ENCODE assay signal across 15 cellular contexts in genomic region chr2:145563752-145564615, GRCh38.
DNase-seq lines count a peak whose midpoint lies in the region; ATAC-seq, FAIRE-seq and TF ChIP-seq lines count a peak whose summit lies in the region.
"Had no signal": no experiment of that assay in that cellular context is flagged by ENCODE, and none has a peak within 500 bp of the region (broad histone marks: within the 10 kb centered on the region; RNA-seq: fewer than 3 reads in every experiment).

No MANE protein-coding gene starts in this region.

- H3K36me3 Mint-ChIP-seq in mesothelial cell of epicardium: no peaks in the 10 kb centered on the region
- H3K36me3 Mint-ChIP-seq in activated CD8-positive, alpha-beta T cell treated with anti-CD3 and anti-CD28 coated beads for 36 hours (ENCODE audit: low read depth): no peaks in the 10 kb centered on the region
- no peaks in the 10 kb centered on the region for H3K36me3 Mint-ChIP-seq in activated T-helper 2 cell treated with anti-CD3 and anti-CD28 coated beads, Interferon-gamma antibody, Interleukin-2, Interleukin-4, amounts not matched to agents 10 μg/mL and 5 μg/mL and 100 μg/mL, durations not matched to agents 14 hours and 24 hours and 36 hours (ENCODE audit: low read depth)
- H3K36me3 Mint-ChIP-seq: naive B cell, T-cell had no signal

- H3K4me2 ChIP-seq in K562 (ENCODE audit: insufficient read depth, low read length): no peak overlapping the region

- DNase-seq in COR-L47 (lab: John Stamatoyannopoulos, UW): peak; percentile 23
- DNase-seq in NCI-H2029 (lab: John Stamatoyannopoulos, UW): peak; percentile 1
- DNase-seq in K562 (ENCODE audit: extremely low read depth in 1 of 4, low spot score in 3 of 4): no peak
- DNase-seq in mesothelial cell of epicardium (ENCODE audit: low spot score in 2 of 2, unreplicated experiment in 2 of 2): no peak
- no peak for DNase-seq in activated CD8-positive, alpha-beta T cell treated with anti-CD3 and anti-CD28 coated beads for 36 hours
- no peak for DNase-seq in activated T-helper 2 cell treated with anti-CD3 and anti-CD28 coated beads, Interferon-gamma antibody, Interleukin-2, Interleukin-4, amounts not matched to agents 10 μg/mL and 5 μg/mL and 100 μg/mL, durations not matched to agents 14 hours and 24 hours and 36 hours (ENCODE audit: low spot score)
- DNase-seq in dorsolateral prefrontal cortex: no peak
- DNase-seq in dedifferentiated amniotic fluid mesenchymal stem cell (ENCODE audit: extremely low spot score): no peak
- DNase-seq: effector CD8-positive, alpha-beta T cell; GM23248; KBM-7; naive B cell; NCI-H82; stimulated activated naive CD8-positive, alpha-beta T cell treated with anti-CD3 and anti-CD28 coated beads, Interleukin-15, Interleukin-2, amounts not matched to agents 100 U/mL and 50 U/mL, for 24 hours; T-cell had no signal

- peaks cover 0 to 5% of the 10 kb centered on the region in 2 experiments; a peak in 2 of 5 replicates for H3K4me1 ChIP-seq in K562 (replicated peaks in 1 of 2; ENCODE audit: control insufficient read depth in 2 of 2, insufficient read depth in 2 of 2, low read length in 2 of 2)

- no peak for TF ChIP-seq POLR2A in K562 (conservative IDR thresholded peaks at IDR 0.05)

- no peak overlapping the region for H3K4me3 Mint-ChIP-seq in mesothelial cell of epicardium
- H3K4me3 Mint-ChIP-seq in activated CD8-positive, alpha-beta T cell treated with anti-CD3 and anti-CD28 coated beads for 36 hours: no peak overlapping the region
- H3K4me3 Mint-ChIP-seq in activated T-helper 2 cell treated with anti-CD3 and anti-CD28 coated beads, Interferon-gamma antibody, Interleukin-2, Interleukin-4, amounts not matched to agents 10 μg/mL and 5 μg/mL and 100 μg/mL, durations not matched to agents 14 hours and 24 hours and 36 hours (ENCODE audit: low read depth): no peak overlapping the region
- H3K4me3 Mint-ChIP-seq: naive B cell, T-cell had no signal

- in situ Hi-C loops in K562 (cut with MboI): no loop called here

- 40% methylated on average over 7 of the region's 7 CpGs for WGBS in K562 (ENCODE audit: insufficient coverage, low coverage, missing lambda C conversion rate)

- H3K4me3 ChIP-seq in K562 (no peak overlapping the region), dorsolateral prefrontal cortex (no peak overlapping the region)
- H3K4me3 ChIP-seq: GM23248 had no signal

- H3K4me1 Mint-ChIP-seq in mesothelial cell of epicardium: peaks cover 28% of the 10 kb centered on the region
- no peaks in the 10 kb centered on the region for H3K4me1 Mint-ChIP-seq in activated CD8-positive, alpha-beta T cell treated with anti-CD3 and anti-CD28 coated beads for 36 hours (ENCODE audit: low read depth)
- no peaks in the 10 kb centered on the region for H3K4me1 Mint-ChIP-seq in activated T-helper 2 cell treated with anti-CD3 and anti-CD28 coated beads, Interferon-gamma antibody, Interleukin-2, Interleukin-4, amounts not matched to agents 10 μg/mL and 5 μg/mL and 100 μg/mL, durations not matched to agents 14 hours and 24 hours and 36 hours (ENCODE audit: low read depth)
- H3K4me1 Mint-ChIP-seq: T-cell had no signal

- 0 out of 2 replicates have a peak overlapping the region, but pooled peaks have one; percentile 23 for H2AFZ ChIP-seq in K562 (ENCODE audit: low read depth, low read length)
- H2AFZ ChIP-seq: GM23248 had no signal

- H3K27me3 ChIP-seq in K562 (ENCODE audit: control insufficient read depth in 2 of 2, insufficient read depth in 2 of 2, low read length in 2 of 2) (no peaks in the 10 kb centered on the region), dorsolateral prefrontal cortex (no peaks in the 10 kb centered on the region)

- TF ChIP-seq CTCF in K562 (IDR thresholded peaks at IDR 0.05 in 2 of 3, conservative IDR thresholded peaks at IDR 0.05 in 1 of 3; ENCODE audit: insufficient read depth in 2 of 3, low read depth in 1 of 3, low read length in 3 of 3) (no peak), mesothelial cell of epicardium (IDR thresholded peaks at IDR 0.05; ENCODE audit: unreplicated experiment) (no peak), dorsolateral prefrontal cortex (IDR thresholded peaks at IDR 0.05 in 54 of 56, conservative IDR thresholded peaks at IDR 0.05 in 2 of 56; ENCODE audit: low read depth in 1 of 56, partially characterized antibody in 56 of 56) (no peak)
- no peak for TF ChIP-seq CTCF in activated CD8-positive, alpha-beta T cell treated with anti-CD3 and anti-CD28 coated beads for 36 hours (IDR thresholded peaks at IDR 0.05)

- no peak overlapping the region for H3K27ac ChIP-seq in K562 (ENCODE audit: extremely low read depth, low read depth, low read length)
- no peak overlapping the region for H3K27ac ChIP-seq in dorsolateral prefrontal cortex
- H3K27ac ChIP-seq: GM23248 had no signal

- no peak overlapping the region for H3K9ac ChIP-seq in K562 (ENCODE audit: insufficient read depth in 1 of 2, low read depth in 2 of 2, low read length in 2 of 2)
- H3K9ac ChIP-seq: GM23248 had no signal

- FAIRE-seq in K562 (lab: Jason Lieb, UNC): no peak

- no peaks in the 10 kb centered on the region for H3K36me3 ChIP-seq in K562 (ENCODE audit: control insufficient read depth, insufficient read depth, low read length)

- no peaks in the 10 kb centered on the region for H4K20me1 ChIP-seq in K562 (replicated peaks; ENCODE audit: control insufficient read depth, insufficient read depth, low read length)

- H3K9me3 ChIP-seq in K562 (replicated peaks; ENCODE audit: control insufficient read depth, insufficient read depth, low read depth, low read length): no peaks in the 10 kb centered on the region

- no peak for TF ChIP-seq EP300 in K562 (IDR thresholded peaks at IDR 0.05; ENCODE audit: low read length)

- H3K9me3 Mint-ChIP-seq in mesothelial cell of epicardium: no peaks in the 10 kb centered on the region
- H3K9me3 Mint-ChIP-seq in activated CD8-positive, alpha-beta T cell treated with anti-CD3 and anti-CD28 coated beads for 36 hours: no peaks in the 10 kb centered on the region
- no peaks in the 10 kb centered on the region for H3K9me3 Mint-ChIP-seq in activated T-helper 2 cell treated with anti-CD3 and anti-CD28 coated beads, Interferon-gamma antibody, Interleukin-2, Interleukin-4, amounts not matched to agents 10 μg/mL and 5 μg/mL and 100 μg/mL, durations not matched to agents 14 hours and 24 hours and 36 hours
- H3K9me3 Mint-ChIP-seq: naive B cell, T-cell had no signal

- TF ChIP-seq RAD21 in K562 (CRISPR knock-in tag; conservative IDR thresholded peaks at IDR 0.05 in 1 of 2, IDR thresholded peaks at IDR 0.05 in 1 of 2): no peak

- POLR2A ChIA-PET in K562 (lab: Yijun Ruan, JAX): no interaction called here
- POLR2A ChIA-PET in activated CD8-positive, alpha-beta T cell treated with anti-CD3 and anti-CD28 coated beads for 36 hours (lab: Charles Lee): no interaction called here

- no peaks in the 10 kb centered on the region for H3K79me2 ChIP-seq in K562 (ENCODE audit: control insufficient read depth, insufficient read depth, low read length)

- H3K27ac Mint-ChIP-seq in mesothelial cell of epicardium: peak overlapping the region; percentile 78
- no peak overlapping the region for H3K27ac Mint-ChIP-seq in activated CD8-positive, alpha-beta T cell treated with anti-CD3 and anti-CD28 coated beads for 36 hours
- no peak overlapping the region for H3K27ac Mint-ChIP-seq in activated T-helper 2 cell treated with anti-CD3 and anti-CD28 coated beads, Interferon-gamma antibody, Interleukin-2, Interleukin-4, amounts not matched to agents 10 μg/mL and 5 μg/mL and 100 μg/mL, durations not matched to agents 14 hours and 24 hours and 36 hours
- H3K27ac Mint-ChIP-seq: naive B cell, T-cell had no signal

- ATAC-seq in K562: no peak
- no peak for ATAC-seq in activated CD8-positive, alpha-beta T cell treated with anti-CD3 and anti-CD28 coated beads for 36 hours
- ATAC-seq: stimulated activated naive CD8-positive, alpha-beta T cell treated with anti-CD3 and anti-CD28 coated beads, Interleukin-15, Interleukin-2, amounts not matched to agents 100 U/mL and 50 U/mL, for 24 hours; T-cell had no signal

- H3K9me1 ChIP-seq in K562 (ENCODE audit: control insufficient read depth, insufficient read depth, low read length): no peaks in the 10 kb centered on the region

- CTCF ChIA-PET in K562 (lab: Yijun Ruan, JAX; ENCODE audit: low intra/inter-chr PET ratio): no interaction called here
- CTCF ChIA-PET in activated CD8-positive, alpha-beta T cell treated with anti-CD3 and anti-CD28 coated beads for 36 hours (lab: Charles Lee): no interaction called here

- intact Hi-C loops in K562 (cut with micrococcal nuclease) (no loop called here), dorsolateral prefrontal cortex (cut with DNase I) (no loop called here)
- intact Hi-C loops in activated CD8-positive, alpha-beta T cell treated with anti-CD3 and anti-CD28 coated beads for 36 hours (cut with micrococcal nuclease): no loop called here
- intact Hi-C loops in activated T-helper 2 cell treated with anti-CD3 and anti-CD28 coated beads, Interferon-gamma antibody, Interleukin-2, Interleukin-4, amounts not matched to agents 10 μg/mL and 5 μg/mL and 100 μg/mL, durations not matched to agents 14 hours and 24 hours and 36 hours (cut with micrococcal nuclease): no loop called here

- H3K27me3 Mint-ChIP-seq in mesothelial cell of epicardium (ENCODE audit: low read depth): no peaks in the 10 kb centered on the region
- H3K27me3 Mint-ChIP-seq in activated CD8-positive, alpha-beta T cell treated with anti-CD3 and anti-CD28 coated beads for 36 hours: no peaks in the 10 kb centered on the region
- no peaks in the 10 kb centered on the region for H3K27me3 Mint-ChIP-seq in activated T-helper 2 cell treated with anti-CD3 and anti-CD28 coated beads, Interferon-gamma antibody, Interleukin-2, Interleukin-4, amounts not matched to agents 10 μg/mL and 5 μg/mL and 100 μg/mL, durations not matched to agents 14 hours and 24 hours and 36 hours (ENCODE audit: low read depth)
- H3K27me3 Mint-ChIP-seq: naive B cell, T-cell had no signal

- no TSS peak for BruUV-seq in K562 (replicated peaks; lab: Mats Ljungman, UMichigan)

TF ChIP-seq in K562, 482 proteins besides CTCF, POLR2A, EP300 and RAD21:
- TF ChIP-seq E2F6 (IDR thresholded peaks at IDR 0.05; ENCODE audit: borderline replicate concordance in 1 of 2, extremely low read depth in 1 of 2, insufficient read depth in 1 of 2, insufficient read length in 1 of 2, low read depth in 1 of 2, low read length in 1 of 2, poor library complexity in 1 of 2, severe bottlenecking in 1 of 2) (no peak), DMBX1 (CRISPR knock-in tag; IDR thresholded peaks at IDR 0.05; ENCODE audit: borderline replicate concordance) (no peak)

Comparison
In these comparisons a context has a peak if more than half of its experiments do, and no peak if none do; other contexts are left out.
1. DNase-seq: peak in COR-L47 (single experiment) and NCI-H2029 (single experiment); none in K562 (0 of 4), mesothelial cell of epicardium (0 of 2), activated CD8-positive, alpha-beta T cell treated with anti-CD3 and anti-CD28 coated beads for 36 hours (single experiment), activated T-helper 2 cell treated with anti-CD3 and anti-CD28 coated beads, Interferon-gamma antibody, Interleukin-2, Interleukin-4, amounts not matched to agents 10 μg/mL and 5 μg/mL and 100 μg/mL, durations not matched to agents 14 hours and 24 hours and 36 hours (single experiment), dorsolateral prefrontal cortex (0 of 10) and dedifferentiated amniotic fluid mesenchymal stem cell (single experiment).